ENCODE assay signal across 17 cellular contexts in genomic region chr5:14720236-14720923, GRCh38. TPM values are rescaled to one million over a fixed set of nuclear protein-coding genes. Genes with fewer than 3 reads are reported as not detected.
A peak's percentile ranks its signal among the peaks of the same experiment; 100 is the strongest.
DNase-seq lines count a peak whose midpoint lies in the region; ATAC-seq and TF ChIP-seq lines count a peak whose summit lies in the region.
"Had no signal": no experiment of that assay in that cellular context is flagged by ENCODE, and none has a peak within 500 bp of the region (broad histone marks: within the 10 kb centered on the region; RNA-seq: fewer than 3 reads in every experiment).

No MANE protein-coding gene starts in this region.

- peaks cover 4% of the 10 kb centered on the region; the same call in 1 of the 2 replicates for H3K36me3 ChIP-seq in GM23248 (ENCODE audit: low read depth)
- no peaks in the 10 kb centered on the region for H3K36me3 ChIP-seq in body of pancreas (replicated peaks in 1 of 2; ENCODE audit: insufficient read depth in 1 of 2, low read depth in 2 of 2)

- H3K9ac ChIP-seq in GM23248: peak overlapping the region; percentile 49
- H3K9ac ChIP-seq: BLaER1, KMS-11 had no signal

- H3K9me3 ChIP-seq in GM23248 (ENCODE audit: low read depth) (no peaks in the 10 kb centered on the region), body of pancreas (no peaks in the 10 kb centered on the region)
- H3K9me3 ChIP-seq: BLaER1 had no signal

- no peaks in the 10 kb centered on the region for H4K20me1 ChIP-seq in GM23248 (ENCODE audit: insufficient read depth)
- H4K20me1 ChIP-seq: BLaER1 had no signal

- 68 to 80% methylated on average over 3 of the region's 3 CpGs for WGBS in GM23248 (ENCODE audit: low coverage in 1 of 2, low lambda C conversion rate in 2 of 2, missing lambda C conversion rate in 2 of 2), 2 experiments
- 88 to 98% methylated on average over 3 of the region's 3 CpGs for WGBS in body of pancreas, 2 donors

- H3K27ac ChIP-seq in GM23248 (peak overlapping the region; percentile 88), foreskin keratinocyte (no peak overlapping the region), body of pancreas (no peak overlapping the region)
- H3K27ac ChIP-seq: BLaER1, KMS-11 had no signal

- no peaks in the 10 kb centered on the region for H3K9me2 ChIP-seq in GM23248 (ENCODE audit: insufficient read depth)

- H3K79me2 ChIP-seq in GM23248 (ENCODE audit: insufficient read depth): no peaks in the 10 kb centered on the region

- H3K27me3 ChIP-seq in GM23248 (replicated peaks; ENCODE audit: insufficient read depth) (no peaks in the 10 kb centered on the region), foreskin keratinocyte (no peaks in the 10 kb centered on the region), body of pancreas (no peaks in the 10 kb centered on the region)
- H3K27me3 ChIP-seq: BLaER1 had no signal

- H3K4me3 ChIP-seq in GM23248 (no peak overlapping the region), body of pancreas (no peak overlapping the region)
- H3K4me3 ChIP-seq: BLaER1 had no signal

- ATAC-seq in foreskin keratinocyte: peak; percentile 38
- ATAC-seq in body of pancreas: no peak
- ATAC-seq: stimulated activated memory B cell treated with anti-CD40 and anti-IgM and Interleukin-4, amounts not matched to agents 10 μg/mL and 1 μg/mL and 100 μg/mL, for 72 hours had no signal

- no peak overlapping the region for H2AFZ ChIP-seq in GM23248

- TF ChIP-seq CTCF in foreskin keratinocyte (conservative IDR thresholded peaks at IDR 0.05): no peak
- TF ChIP-seq CTCF in body of pancreas (IDR thresholded peaks at IDR 0.05): no peak

- peak; percentile 65 for DNase-seq in AG08396 (ENCODE audit: low spot score)
- DNase-seq in GM23248: peak; percentile 84
- DNase-seq in amniotic epithelial cell (ENCODE audit: low read depth): peak; percentile 91
- DNase-seq in foreskin keratinocyte: no peak
- DNase-seq in NAMALWA (ENCODE audit: low spot score): no peak
- DNase-seq in SHP77 (lab: John Stamatoyannopoulos, UW): no peak
- DNase-seq in body of pancreas: no peak
- no peak for DNase-seq in iPS-NIHi7 (ENCODE audit: extremely low spot score)
- DNase-seq: endodermal cell; NCI-H446; OCI-M1; posterior cingulate gyrus; stimulated activated CD4-positive, alpha-beta T cell treated with anti-CD3 and anti-CD28 coated beads, Interleukin-1b, Interleukin-23, amount 100 ng/mL, for 48 hours; T1000 had no signal

- intact Hi-C loops in body of pancreas (cut with DNase I): no loop called here

- in situ Hi-C loops in GM23248 (cut with MboI): no loop called here

- H3K4me2 ChIP-seq in GM23248 (ENCODE audit: unreplicated experiment): peak overlapping the region; percentile 11
- H3K4me2 ChIP-seq: BLaER1, KMS-11 had no signal

- TF ChIP-seq POLR2A in body of pancreas (IDR thresholded peaks at IDR 0.05): no peak

- peaks cover 25% of the 10 kb centered on the region for H3F3A ChIP-seq in GM23248 (ENCODE audit: insufficient read depth)

- H3K4me1 ChIP-seq in GM23248 (ENCODE audit: insufficient read depth): peaks cover 19% of the 10 kb centered on the region
- no peaks in the 10 kb centered on the region for H3K4me1 ChIP-seq in foreskin keratinocyte
- no peaks in the 10 kb centered on the region for H3K4me1 ChIP-seq in body of pancreas

RNA-seq across cellular contexts. Expression of gene OTULIN, which starts 55.9 kb away (rescaled TPM):
- 24.4 and 36.8 TPM in 2 replicates for total RNA-seq in GM23248 (2014; rRNA removed; shearing (Covaris generic))
- 12.8 and 13.7 TPM in 2 replicates for polyA plus RNA-seq in GM23248 (2016; fragmentation: Nextera tagmentation; extraction: Ambion mirVana)
- 25.2 and 26.2 TPM in 2 replicates for total RNA-seq in foreskin keratinocyte
- 9.0 and 11.4 TPM in 2 replicates for polyA plus RNA-seq in foreskin keratinocyte
- total RNA-seq in body of pancreas: 10 to 100 TPM; 19.7 to 37.6 TPM

Comparison
In these comparisons a context has a peak if more than half of its experiments do, and no peak if none do; other contexts are left out.
1. DNase-seq: peak in AG08396 (single experiment), GM23248 (single experiment) and amniotic epithelial cell (single experiment); none in foreskin keratinocyte (0 of 2), NAMALWA (single experiment), SHP77 (0 of 2), body of pancreas (0 of 4) and iPS-NIHi7 (single experiment).